Comparison of ENCODE assay signal across 1 cellular context in the genomic region with DNA sequence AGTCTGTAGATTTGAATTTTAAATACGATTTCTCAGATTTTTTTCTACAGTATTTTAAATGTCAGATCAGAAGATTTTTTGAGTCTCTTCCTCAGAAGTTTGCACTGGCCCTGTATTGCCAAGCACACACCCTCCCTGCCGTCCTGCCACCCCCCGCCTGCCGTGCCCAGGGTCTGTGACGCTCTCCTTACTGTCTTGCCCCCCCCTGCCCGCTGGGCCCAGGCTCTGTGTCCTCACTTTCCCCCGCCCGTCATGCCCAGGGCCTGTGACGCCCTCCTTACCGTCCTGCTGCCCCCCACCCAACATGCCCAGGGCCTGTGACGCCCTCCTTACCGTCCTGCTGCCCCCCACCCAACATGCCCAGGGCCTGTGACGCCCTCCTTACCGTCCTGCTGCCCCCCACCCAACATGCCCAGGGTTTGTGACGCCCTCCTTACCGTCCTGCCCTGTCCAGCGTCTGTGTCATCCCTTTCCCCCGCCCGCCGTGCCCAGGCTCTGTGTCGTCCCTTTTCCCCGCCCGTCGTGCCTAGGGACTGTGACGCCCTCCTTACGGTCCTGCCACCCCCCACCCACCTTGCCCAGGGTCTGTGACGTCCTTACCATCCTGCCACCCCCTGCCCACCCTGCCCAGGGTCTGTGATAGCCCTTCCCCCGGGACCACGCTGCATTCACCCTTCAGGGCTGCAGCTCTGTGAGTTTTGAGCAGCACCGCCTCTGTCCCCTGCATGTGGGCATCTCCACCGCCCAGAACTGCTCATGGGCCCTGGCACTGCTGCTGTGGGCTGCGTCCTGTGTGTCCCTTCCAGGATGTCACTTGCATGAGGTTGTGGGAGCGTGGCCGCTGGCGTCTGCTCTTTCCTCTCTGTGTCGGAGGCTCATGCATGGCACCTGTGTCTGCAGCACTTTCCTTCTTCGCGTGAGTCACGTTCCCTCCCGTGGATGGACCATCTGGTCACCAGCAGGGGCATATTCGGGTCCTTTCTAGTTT.
TF ChIP-seq lines count a peak whose summit lies in the region.

No MANE protein-coding gene starts in this region.

TF ChIP-seq in K562, 482 proteins besides CTCF, POLR2A, EP300 and RAD21:
- TF ChIP-seq FUS (optimal IDR thresholded peaks at IDR 0.05; ENCODE audit: low read depth, low read length) (no peak), POLR2G (IDR thresholded peaks at IDR 0.05; ENCODE audit: low read depth, low read length) (peak; percentile 33; the same call in 1 of the 2 replicates), MBD2 (IDR thresholded peaks at IDR 0.05; ENCODE audit: borderline replicate concordance, low read depth) (no peak)
